Comparison of ENCODE assay signal across 8 cellular contexts in the genomic region with DNA sequence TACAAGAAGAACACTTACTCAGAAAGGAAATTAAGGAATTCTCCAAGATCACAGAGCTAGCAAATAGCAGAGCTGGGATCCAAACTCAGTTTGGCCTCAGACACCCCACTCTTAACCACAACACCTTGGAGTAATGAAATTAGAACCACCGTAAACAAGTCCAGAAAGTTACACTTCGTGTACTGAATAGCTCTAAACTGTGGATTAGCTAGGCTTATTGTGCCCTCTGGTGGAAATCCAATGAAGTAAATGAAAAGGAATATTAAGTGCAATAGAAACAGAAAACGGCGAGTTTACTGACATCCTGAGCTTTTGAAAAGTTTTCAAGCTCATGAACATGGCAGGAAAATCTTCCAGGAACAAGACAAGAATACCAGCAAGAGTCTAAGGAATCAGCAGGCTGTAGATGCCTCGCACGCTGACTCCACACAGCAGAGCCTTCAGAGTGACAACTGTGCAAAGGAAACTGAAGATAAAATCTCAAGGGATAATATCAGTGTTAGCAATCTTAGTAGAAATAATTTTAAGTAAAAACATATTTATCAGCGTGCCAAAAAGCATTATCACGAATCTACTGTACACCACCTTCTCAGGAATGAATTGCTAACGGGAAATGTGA. TPM values are rescaled to one million over a fixed set of nuclear protein-coding genes. Genes with fewer than 3 reads are reported as not detected.
DNase-seq lines count a peak whose midpoint lies in the region; ATAC-seq and TF ChIP-seq lines count a peak whose summit lies in the region.

No MANE protein-coding gene starts in this region.

- POLR2A ChIA-PET in activated CD4-positive, alpha-beta memory T cell treated with anti-CD3 and anti-CD28 coated beads for 36 hours (lab: Charles Lee): no interaction called here

- H3K36me3 ChIP-seq in ovary: no peaks in the 10 kb centered on the region

- TF ChIP-seq POLR2A in ovary (IDR thresholded peaks at IDR 0.05): no peak

- WGBS in ovary, 3 donors: 21 to 34% (median 21%) methylated on average over 9 of the region's 9 CpGs

- no peaks in the 10 kb centered on the region for H3K9me3 ChIP-seq in ovary

- H3K9me3 Mint-ChIP-seq in activated naive CD4-positive, alpha-beta T cell treated with anti-CD3 and anti-CD28 coated beads, Interleukin-2, amount 50 U/mL, for 24 hours: no peaks in the 10 kb centered on the region
- H3K9me3 Mint-ChIP-seq in activated CD4-positive, alpha-beta memory T cell treated with anti-CD3 and anti-CD28 coated beads for 36 hours: no peaks in the 10 kb centered on the region

- peaks cover 8% of the 10 kb centered on the region for H3K4me1 Mint-ChIP-seq in activated naive CD4-positive, alpha-beta T cell treated with anti-CD3 and anti-CD28 coated beads, Interleukin-2, amount 50 U/mL, for 24 hours
- H3K4me1 Mint-ChIP-seq in activated CD4-positive, alpha-beta memory T cell treated with anti-CD3 and anti-CD28 coated beads for 36 hours (ENCODE audit: low read depth): peaks cover 2% of the 10 kb centered on the region

- H3K4me3 ChIP-seq in fibroblast of pulmonary artery (replicated peaks; ENCODE audit: low read depth, low read length): no peak overlapping the region
- no peak overlapping the region for H3K4me3 ChIP-seq in ovary

- peaks cover 14% of the 10 kb centered on the region for H3K27me3 Mint-ChIP-seq in activated naive CD4-positive, alpha-beta T cell treated with anti-CD3 and anti-CD28 coated beads, Interleukin-2, amount 50 U/mL, for 24 hours
- peaks cover 12% of the 10 kb centered on the region for H3K27me3 Mint-ChIP-seq in activated CD4-positive, alpha-beta memory T cell treated with anti-CD3 and anti-CD28 coated beads for 36 hours

- H3K27me3 ChIP-seq in ovary: no peaks in the 10 kb centered on the region

- H3K27ac ChIP-seq in ovary: no peak overlapping the region

- TF ChIP-seq EP300 in ovary (IDR thresholded peaks at IDR 0.05): no peak

- intact Hi-C loops in ovary (cut with DNase I): no loop called here
- intact Hi-C loops in activated CD4-positive, alpha-beta memory T cell treated with anti-CD3 and anti-CD28 coated beads for 36 hours (cut with micrococcal nuclease): loop anchor here (1.0 to 2.0 kb wide), 2 partner anchors 84 to 395 kb away; no protein-coding TSS in a partner anchor

- H3K27ac Mint-ChIP-seq in activated naive CD4-positive, alpha-beta T cell treated with anti-CD3 and anti-CD28 coated beads, Interleukin-2, amount 50 U/mL, for 24 hours: no peak overlapping the region
- no peak overlapping the region for H3K27ac Mint-ChIP-seq in activated CD4-positive, alpha-beta memory T cell treated with anti-CD3 and anti-CD28 coated beads for 36 hours

- DNase-seq in activated naive CD4-positive, alpha-beta T cell treated with Interleukin-2 at 50 U/mL for 16 hours: no peak
- DNase-seq in KG1 (lab: John Stamatoyannopoulos, UW) (peak; percentile 52), SKM-1 (lab: John Stamatoyannopoulos, UW; ENCODE audit: unreplicated experiment) (peak; percentile 33), fibroblast of pulmonary artery (ENCODE audit: low read depth) (peak; percentile 69), ovary (no peak)
- DNase-seq in activated CD4-positive, alpha-beta memory T cell treated with anti-CD3 and anti-CD28 coated beads for 36 hours: no peak

- CTCF ChIA-PET in activated CD4-positive, alpha-beta memory T cell treated with anti-CD3 and anti-CD28 coated beads for 36 hours (lab: Charles Lee): interaction anchor here (0.7 to 2.9 kb wide), 28 partner anchors 9 to 464 kb away, joined by 3 to 30 read pairs (median 4); a partner anchor contains a TSS

- H3K4me3 Mint-ChIP-seq in activated naive CD4-positive, alpha-beta T cell treated with anti-CD3 and anti-CD28 coated beads, Interleukin-2, amount 50 U/mL, for 24 hours: peak overlapping the region; percentile 45
- H3K4me3 Mint-ChIP-seq in activated CD4-positive, alpha-beta memory T cell treated with anti-CD3 and anti-CD28 coated beads for 36 hours: no peak overlapping the region

- no peaks in the 10 kb centered on the region for H3K4me1 ChIP-seq in ovary (ENCODE audit: insufficient read depth)

- ATAC-seq in GM21786 (IDR thresholded peaks at IDR 0.05; ENCODE audit: unreplicated experiment): peak; percentile 83

- no peaks in the 10 kb centered on the region for H3K36me3 Mint-ChIP-seq in activated naive CD4-positive, alpha-beta T cell treated with anti-CD3 and anti-CD28 coated beads, Interleukin-2, amount 50 U/mL, for 24 hours
- H3K36me3 Mint-ChIP-seq in activated CD4-positive, alpha-beta memory T cell treated with anti-CD3 and anti-CD28 coated beads for 36 hours: no peaks in the 10 kb centered on the region

- TF ChIP-seq CTCF in fibroblast of pulmonary artery (IDR thresholded peaks at IDR 0.05; ENCODE audit: low read length, missing control alignments) (peak; percentile 70), ovary (IDR thresholded peaks at IDR 0.05) (peak in 2 of 3 donors; percentile 43 to 54)

RNA-seq across cellular contexts. Expression of a gene that starts 34.6 kb away (rescaled TPM):
- 10 to 100 TPM in 1 of 7 donors, 1 to 10 TPM in 6; 2.9 to 10.4 (median 6.7) TPM for total RNA-seq in ovary
- polyA plus RNA-seq in ovary: 1 to 10 TPM; 4.6 to 5.5 TPM
- 10 to 100 TPM; 41.8 to 42.7 TPM for total RNA-seq in activated CD4-positive, alpha-beta memory T cell treated with anti-CD3 and anti-CD28 coated beads for 36 hours

RNA-seq across cellular contexts. Expression of a gene that starts 54.2 kb away (rescaled TPM):
- 10 to 100 TPM in 5 of 7 donors, 1 to 10 TPM in 2; 8.4 to 18.1 (median 16.2) TPM for total RNA-seq in ovary
- polyA plus RNA-seq in ovary: 10 to 100 TPM in 1 of 2 donors, 1 to 10 TPM in 1; 8.8 to 15.6 TPM
- total RNA-seq in activated CD4-positive, alpha-beta memory T cell treated with anti-CD3 and anti-CD28 coated beads for 36 hours: 10 to 100 TPM; 16.9 to 20.1 TPM

Comparison
In these comparisons a context has a peak if more than half of its experiments do, and no peak if none do; other contexts are left out.
1. DNase-seq: peak in KG1 (single experiment), SKM-1 (single experiment) and fibroblast of pulmonary artery (single experiment); none in activated naive CD4-positive, alpha-beta T cell treated with Interleukin-2 at 50 U/mL for 16 hours (single experiment), ovary (0 of 5) and activated CD4-positive, alpha-beta memory T cell treated with anti-CD3 and anti-CD28 coated beads for 36 hours (single experiment).